28 cellular contexts compared by ENCODE assay signal in the genomic region with DNA sequence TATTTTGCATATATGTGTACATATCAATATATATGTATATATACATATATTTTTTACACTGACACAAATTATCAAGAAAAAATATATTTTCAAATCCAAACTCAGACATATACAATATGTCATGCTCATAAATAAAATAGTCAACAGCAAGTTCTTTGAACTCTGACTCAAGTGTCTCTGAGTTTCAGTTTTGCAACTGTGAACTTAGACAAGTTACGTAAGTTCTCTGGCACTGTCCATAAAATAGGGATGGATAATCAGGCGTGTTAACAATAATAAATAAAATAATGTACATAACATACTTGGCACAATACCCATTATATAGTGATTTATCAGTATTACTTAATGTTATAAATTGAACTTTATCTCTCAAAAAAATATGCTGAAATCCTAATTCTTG.
"Had no signal": no experiment of that assay in that cellular context is flagged by ENCODE, and none has a peak within 500 bp of the region (broad histone marks: within the 10 kb centered on the region; RNA-seq: fewer than 3 reads in every experiment).

No MANE protein-coding gene starts in this region.

- DNase-seq: activated CD4-positive, alpha-beta T cell treated with anti-CD3 and anti-CD28 coated beads for 1 hour; activated CD4-positive, alpha-beta T cell treated with anti-CD3 and anti-CD28 coated beads, Interleukin-2, amount 50 U/mL, for 1 hour; activated gamma-delta T cell treated with Interleukin-2 at 50 U/mL for 16 hours; activated T-cell treated with anti-CD3 and anti-CD28 coated beads, Interleukin-2, amount 50 U/mL, for 1 hour; brain microvascular endothelial cell; central memory CD4-positive, alpha-beta T cell; effector memory CD4-positive, alpha-beta T cell; foreskin fibroblast; immature natural killer cell; left ventricle myocardium superior; mucosa of descending colon; nephron progenitor cell; pancreas; psoas muscle; right cardiac atrium; stimulated activated CD4-positive, alpha-beta T cell treated with anti-CD3 and anti-CD28 coated beads, Interleukin-15, amount 100 ng/mL, for 24 hours; stomach; T-cell; transverse colon; WERI-Rb-1 had no signal

- H3K4me2 ChIP-seq: smooth muscle cell had no signal

- ATAC-seq: esophagus mucosa; left ventricle myocardium superior; mucosa of descending colon; pancreas; psoas muscle; right cardiac atrium; stimulated activated memory B cell treated with anti-CD40 and anti-IgM and Interleukin-4, amounts not matched to agents 10 μg/mL and 1 μg/mL and 100 μg/mL, for 72 hours; T-cell had no signal

- H3K4me1 ChIP-seq: ascending aorta, pancreas, psoas muscle, stomach, suprapubic skin, transverse colon had no signal

- FAIRE-seq: colon, TTC549, urothelium cell line had no signal

- H3K27me3 ChIP-seq: ascending aorta, brain microvascular endothelial cell, pancreas, stomach, suprapubic skin, transverse colon had no signal

- H3K4me3 ChIP-seq: ascending aorta, mucosa of descending colon, pancreas, psoas muscle, smooth muscle cell, stomach, suprapubic skin, transverse colon had no signal

- H3K9me3 ChIP-seq: ascending aorta, mucosa of descending colon, pancreas, psoas muscle, stomach, suprapubic skin, transverse colon had no signal

- H3K27ac ChIP-seq: ascending aorta, brain microvascular endothelial cell, pancreas, psoas muscle, stomach, suprapubic skin, transverse colon, WERI-Rb-1 had no signal
